Comparison of ENCODE assay signal across 21 cellular contexts in genomic region chr13:110290811-110291210, GRCh38. TPM values are rescaled to one million over a fixed set of nuclear protein-coding genes. Genes with fewer than 3 reads are reported as not detected.
"Had no signal": no experiment of that assay in that cellular context is flagged by ENCODE, and none has a peak within 500 bp of the region (broad histone marks: within the 10 kb centered on the region; RNA-seq: fewer than 3 reads in every experiment).

No MANE protein-coding gene starts in this region.

- DNase-seq: activated B cell treated with CpG ODN at 0.5 μM for 24 hours; activated CD4-positive, alpha-beta memory T cell treated with anti-CD3 and anti-CD28 coated beads for 36 hours; activated CD4-positive, alpha-beta T cell treated with anti-CD3 and anti-CD28 coated beads for 4 hours; activated CD8-positive, alpha-beta memory T cell treated with anti-CD3 and anti-CD28 coated beads, Interleukin-2, amount 10 ng/mL, durations not matched to agents 7 days and 5 days; activated naive CD4-positive, alpha-beta T cell; activated naive CD8-positive, alpha-beta T cell treated with anti-CD3 and anti-CD28 coated beads for 36 hours; activated T-cell treated with anti-CD3 and anti-CD28 coated beads, Interleukin-2, amount 50 U/mL, for 1 hour; amniotic stem cell; body of pancreas; caudate nucleus; nucleus accumbens; posterior cingulate gyrus; T-helper 1 cell; T-helper 9 cell; testis had no signal

- H3K27ac Mint-ChIP-seq: activated B cell treated with CpG ODN at 0.5 μM for 24 hours; activated CD4-positive, alpha-beta memory T cell treated with anti-CD3 and anti-CD28 coated beads for 36 hours; activated CD8-positive, alpha-beta memory T cell treated with anti-CD3 and anti-CD28 coated beads, Interleukin-2, amount 10 ng/mL, durations not matched to agents 7 days and 5 days; activated naive CD8-positive, alpha-beta T cell treated with anti-CD3 and anti-CD28 coated beads for 36 hours; activated T-helper 17 cell treated with anti-CD3 and anti-CD28 coated beads, Interleukin-2, amount 50 U/mL, for 72 hours; stimulated activated naive CD8-positive, alpha-beta T cell treated with anti-CD3 and anti-CD28 coated beads, Interleukin-15, Interleukin-2, amounts not matched to agents 100 ng/mL and 50 ng/mL, for 24 hours had no signal

- ATAC-seq: activated CD8-positive, alpha-beta memory T cell treated with anti-CD3 and anti-CD28 coated beads, Interleukin-2, amount 10 ng/mL, durations not matched to agents 7 days and 5 days; activated T-helper 17 cell treated with anti-CD3 and anti-CD28 coated beads, Interleukin-2, amount 50 U/mL, for 72 hours; body of pancreas; SK-N-SH treated with all-trans-retinoic acid at 6 μM for 48 hours had no signal

- H3K4me3 ChIP-seq: body of pancreas, right atrium auricular region, testis had no signal

- H3K36me3 Mint-ChIP-seq: activated CD4-positive, alpha-beta memory T cell treated with anti-CD3 and anti-CD28 coated beads for 36 hours; activated CD8-positive, alpha-beta memory T cell treated with anti-CD3 and anti-CD28 coated beads, Interleukin-2, amount 10 ng/mL, durations not matched to agents 7 days and 5 days; activated naive CD8-positive, alpha-beta T cell treated with anti-CD3 and anti-CD28 coated beads for 36 hours had no signal

- H3K4me3 Mint-ChIP-seq: activated B cell treated with CpG ODN at 0.5 μM for 24 hours; activated CD4-positive, alpha-beta memory T cell treated with anti-CD3 and anti-CD28 coated beads for 36 hours; activated CD8-positive, alpha-beta memory T cell treated with anti-CD3 and anti-CD28 coated beads, Interleukin-2, amount 10 ng/mL, durations not matched to agents 7 days and 5 days; activated naive CD8-positive, alpha-beta T cell treated with anti-CD3 and anti-CD28 coated beads for 36 hours; activated T-helper 17 cell treated with anti-CD3 and anti-CD28 coated beads, Interleukin-2, amount 50 U/mL, for 72 hours; nephron; stimulated activated naive CD8-positive, alpha-beta T cell treated with anti-CD3 and anti-CD28 coated beads, Interleukin-15, Interleukin-2, amounts not matched to agents 100 ng/mL and 50 ng/mL, for 24 hours had no signal

- H3K4me1 Mint-ChIP-seq: activated B cell treated with CpG ODN at 0.5 μM for 24 hours; activated CD8-positive, alpha-beta memory T cell treated with anti-CD3 and anti-CD28 coated beads, Interleukin-2, amount 10 ng/mL, durations not matched to agents 7 days and 5 days; activated naive CD8-positive, alpha-beta T cell treated with anti-CD3 and anti-CD28 coated beads for 36 hours; activated T-helper 17 cell treated with anti-CD3 and anti-CD28 coated beads, Interleukin-2, amount 50 U/mL, for 72 hours had no signal

- H3K27me3 ChIP-seq: body of pancreas, right atrium auricular region, testis had no signal

- H3K9me3 Mint-ChIP-seq: activated B cell treated with CpG ODN at 0.5 μM for 24 hours; activated CD4-positive, alpha-beta memory T cell treated with anti-CD3 and anti-CD28 coated beads for 36 hours; activated naive CD8-positive, alpha-beta T cell treated with anti-CD3 and anti-CD28 coated beads for 36 hours; activated T-helper 17 cell treated with anti-CD3 and anti-CD28 coated beads, Interleukin-2, amount 50 U/mL, for 72 hours had no signal

- H3K9me3 ChIP-seq: body of pancreas, right atrium auricular region, testis had no signal

- FAIRE-seq: colon had no signal

- H3K27ac ChIP-seq: body of pancreas, testis had no signal

RNA-seq across cellular contexts. Expression of gene COL4A1, which starts 16.1 kb away (rescaled TPM):
- total RNA-seq: activated B cell treated with CpG ODN at 0.5 μM for 24 hours; activated CD4-positive, alpha-beta memory T cell treated with anti-CD3 and anti-CD28 coated beads for 36 hours; activated CD8-positive, alpha-beta memory T cell treated with anti-CD3 and anti-CD28 coated beads, Interleukin-2, amount 10 ng/mL, durations not matched to agents 7 days and 5 days; activated naive CD8-positive, alpha-beta T cell treated with anti-CD3 and anti-CD28 coated beads for 36 hours; activated T-helper 17 cell treated with anti-CD3 and anti-CD28 coated beads, Interleukin-2, amount 50 U/mL, for 72 hours had no signal

RNA-seq across cellular contexts. Expression of gene COL4A2, which starts 16.3 kb away (rescaled TPM):
- total RNA-seq: activated B cell treated with CpG ODN at 0.5 μM for 24 hours; activated CD4-positive, alpha-beta memory T cell treated with anti-CD3 and anti-CD28 coated beads for 36 hours; activated CD8-positive, alpha-beta memory T cell treated with anti-CD3 and anti-CD28 coated beads, Interleukin-2, amount 10 ng/mL, durations not matched to agents 7 days and 5 days; activated naive CD8-positive, alpha-beta T cell treated with anti-CD3 and anti-CD28 coated beads for 36 hours had no signal
